18 cellular contexts compared by ENCODE assay signal in the genomic region with DNA sequence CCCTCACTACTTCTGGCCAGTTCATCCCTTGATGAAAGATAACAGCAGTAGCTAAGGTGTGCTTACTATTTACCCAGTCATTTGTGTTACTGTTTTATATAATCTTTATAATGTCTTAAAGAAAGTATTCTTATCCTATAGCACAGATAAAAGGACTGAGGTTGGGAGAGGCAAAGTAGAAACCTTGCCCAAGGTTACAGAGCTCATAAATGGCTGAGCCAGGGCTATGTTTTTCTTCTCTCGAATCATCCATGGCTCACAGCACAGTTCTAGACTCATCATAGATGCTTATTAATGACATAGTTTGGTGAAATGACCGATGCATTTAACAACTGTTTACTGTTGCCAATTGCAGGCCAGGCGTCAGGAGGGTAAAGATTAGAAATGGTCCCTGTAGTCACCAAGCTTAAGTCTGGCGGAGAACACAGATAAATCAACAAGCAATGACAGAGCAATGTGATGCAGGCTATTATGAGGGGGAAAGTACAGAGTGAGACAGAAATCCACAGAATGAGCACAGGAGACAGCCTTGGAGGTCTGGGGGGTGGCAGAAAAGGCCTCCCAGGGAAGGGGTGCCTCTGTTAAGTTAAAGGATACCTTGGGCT.
"Had no signal": no experiment of that assay in that cellular context is flagged by ENCODE, and none has a peak within 500 bp of the region (broad histone marks: within the 10 kb centered on the region; RNA-seq: fewer than 3 reads in every experiment).

No MANE protein-coding gene starts in this region.

- H3K4me1 ChIP-seq: lower lobe of right lung, right lobe of liver had no signal

- H3K27ac ChIP-seq: esophagus squamous epithelium, lower lobe of right lung, right lobe of liver had no signal

- H3K27ac Mint-ChIP-seq: activated CD8-positive, alpha-beta memory T cell treated with anti-CD3 and anti-CD28 coated beads, Interleukin-2, amount 10 ng/mL, durations not matched to agents 7 days and 5 days; activated naive CD8-positive, alpha-beta T cell treated with anti-CD3 and anti-CD28 coated beads, Interleukin-2, amount 10 ng/mL, durations not matched to agents 7 days and 5 days; mesothelial cell of epicardium; T-helper 1 cell treated with Interleukin-12 subunit alpha and Interleukin-12 subunit beta and Interleukin-4 antibody, amounts not matched to agents 30 μg/mL and 1 μg/mL, for 36 hours; type B pancreatic cell had no signal

- H3K27me3 ChIP-seq: esophagus squamous epithelium, right lobe of liver had no signal

- H3K4me1 Mint-ChIP-seq: activated CD8-positive, alpha-beta memory T cell treated with anti-CD3 and anti-CD28 coated beads, Interleukin-2, amount 10 ng/mL, durations not matched to agents 7 days and 5 days had no signal

- H3K36me3 ChIP-seq: esophagus squamous epithelium, lower lobe of right lung, right lobe of liver had no signal

- H3K9me3 Mint-ChIP-seq: activated naive CD8-positive, alpha-beta T cell treated with anti-CD3 and anti-CD28 coated beads, Interleukin-2, amount 10 ng/mL, durations not matched to agents 7 days and 5 days; mesothelial cell of epicardium; naive B cell; T-helper 1 cell treated with Interleukin-12 subunit alpha and Interleukin-12 subunit beta and Interleukin-4 antibody, amounts not matched to agents 30 μg/mL and 1 μg/mL, for 36 hours; type B pancreatic cell had no signal

- H3K4me3 Mint-ChIP-seq: activated CD8-positive, alpha-beta memory T cell treated with anti-CD3 and anti-CD28 coated beads, Interleukin-2, amount 10 ng/mL, durations not matched to agents 7 days and 5 days; activated naive CD8-positive, alpha-beta T cell treated with anti-CD3 and anti-CD28 coated beads, Interleukin-2, amount 10 ng/mL, durations not matched to agents 7 days and 5 days; mesothelial cell of epicardium; naive B cell; T-helper 1 cell treated with Interleukin-12 subunit alpha and Interleukin-12 subunit beta and Interleukin-4 antibody, amounts not matched to agents 30 μg/mL and 1 μg/mL, for 36 hours; type B pancreatic cell had no signal

- ATAC-seq: activated CD8-positive, alpha-beta memory T cell treated with anti-CD3 and anti-CD28 coated beads, Interleukin-2, amount 10 ng/mL, durations not matched to agents 7 days and 5 days; lower lobe of right lung; SK-N-SH treated with all-trans-retinoic acid at 6 μM for 48 hours had no signal

- H3K4me3 ChIP-seq: esophagus squamous epithelium, lower lobe of right lung, right lobe of liver had no signal

- H3K9me3 ChIP-seq: esophagus squamous epithelium, lower lobe of right lung, right lobe of liver had no signal

- DNase-seq: activated CD4-positive, alpha-beta T cell treated with anti-CD3 and anti-CD28 coated beads, Interleukin-2, amount 50 U/mL, for 4 hours; activated CD8-positive, alpha-beta memory T cell treated with anti-CD3 and anti-CD28 coated beads, Interleukin-2, amount 10 ng/mL, durations not matched to agents 7 days and 5 days; activated gamma-delta T cell; activated naive CD8-positive, alpha-beta T cell treated with anti-CD3 and anti-CD28 coated beads, Interleukin-2, amount 10 ng/mL, durations not matched to agents 7 days and 5 days; activated T-cell treated with anti-CD3 and anti-CD28 coated beads, Interleukin-2, amount 50 U/mL, for 48 hours; anterior cingulate cortex; esophagus squamous epithelium; foreskin fibroblast; kidney; lower lobe of right lung; naive B cell; posterior cingulate gyrus; right lobe of liver; stimulated activated naive CD4-positive, alpha-beta T cell treated with Interleukin-2 at 50 U/mL for 16 hours had no signal

- H3K36me3 Mint-ChIP-seq: activated CD8-positive, alpha-beta memory T cell treated with anti-CD3 and anti-CD28 coated beads, Interleukin-2, amount 10 ng/mL, durations not matched to agents 7 days and 5 days; mesothelial cell of epicardium; naive B cell; type B pancreatic cell had no signal

- H3K27me3 Mint-ChIP-seq: activated CD8-positive, alpha-beta memory T cell treated with anti-CD3 and anti-CD28 coated beads, Interleukin-2, amount 10 ng/mL, durations not matched to agents 7 days and 5 days; activated naive CD8-positive, alpha-beta T cell treated with anti-CD3 and anti-CD28 coated beads, Interleukin-2, amount 10 ng/mL, durations not matched to agents 7 days and 5 days; naive B cell; type B pancreatic cell had no signal
